ENCODE assay signal across 8 cellular contexts in the genomic region with DNA sequence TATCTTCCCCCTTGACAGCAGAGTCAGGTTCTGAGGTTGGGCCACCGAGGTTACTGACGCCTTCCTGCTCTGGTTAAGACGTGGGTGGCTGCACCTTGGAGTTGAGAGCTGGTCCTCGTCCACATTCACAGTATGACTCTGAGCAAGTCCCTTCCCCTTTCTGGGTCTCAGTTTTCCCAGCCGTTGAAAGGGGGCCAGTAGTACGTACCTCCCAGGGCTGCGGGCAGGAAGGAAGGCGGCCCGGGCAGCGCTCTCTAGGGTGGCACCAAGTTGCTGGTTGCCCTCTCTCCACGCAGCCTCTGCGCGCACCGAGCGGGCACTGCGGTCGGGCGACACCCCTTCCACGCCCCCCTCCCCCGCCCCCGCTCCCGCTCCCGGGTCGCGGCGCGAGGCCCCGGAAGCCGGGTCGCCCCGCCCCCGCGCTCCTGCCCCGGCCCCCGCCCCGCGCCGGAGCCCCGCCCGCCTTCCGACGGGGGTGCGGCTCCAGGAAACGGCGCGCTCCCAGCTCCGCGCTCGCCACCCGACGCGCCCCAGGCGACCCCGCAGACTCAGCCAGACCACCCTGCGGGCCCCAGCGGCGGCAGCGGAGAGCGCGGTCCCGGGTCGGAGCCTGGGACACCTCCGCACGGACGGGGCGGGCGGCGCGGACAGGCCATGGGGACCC. TPM values are rescaled to one million over a fixed set of nuclear protein-coding genes. Genes with fewer than 3 reads are reported as not detected.
DNase-seq lines count a peak whose midpoint lies in the region; ATAC-seq and TF ChIP-seq lines count a peak whose summit lies in the region.

Gene EHBP1L1, plus strand, starts transcription at position 486 of the 664 bp plus-strand sequence. CDS start 250 bp downstream, outside the sequence.

- peaks cover 43% of the 10 kb centered on the region for H3K36me3 Mint-ChIP-seq in activated CD4-positive, alpha-beta T cell treated with anti-CD3 and anti-CD28 coated beads for 36 hours (ENCODE audit: low read depth)

- peak; percentile 28 for ATAC-seq in activated CD4-positive, alpha-beta T cell treated with anti-CD3 and anti-CD28 coated beads for 36 hours
- ATAC-seq in lower lobe of right lung, result peak; percentile 46 to 49

- intact Hi-C loops in activated CD4-positive, alpha-beta T cell treated with anti-CD3 and anti-CD28 coated beads for 36 hours (cut with DNase I, micrococcal nuclease), result loop anchor here (1.0 to 5.0 kb wide), 10 partner anchors 13 to 713 kb away; partner anchors contain the start of genes C11orf68 (in 1 of the 2), CCDC85B (in 1 of the 2), DRAP1 (in 1 of the 2) and MAP3K11 (in 1 of the 2)
- intact Hi-C loops in lower lobe of right lung (cut with DNase I), result no loop called here

- peaks cover 49% of the 10 kb centered on the region for H3K4me1 Mint-ChIP-seq in activated CD4-positive, alpha-beta T cell treated with anti-CD3 and anti-CD28 coated beads for 36 hours

- peak within 1 kb of the TSS; percentile 81 for H3K4me3 ChIP-seq in lower lobe of right lung

- TF ChIP-seq CTCF in lower lobe of right lung (IDR thresholded peaks at IDR 0.05), result no peak

- CTCF ChIA-PET in activated CD4-positive, alpha-beta T cell treated with anti-CD3 and anti-CD28 coated beads for 36 hours (lab: Charles Lee), result interaction anchor here (0.6 to 3.6 kb wide), 13 partner anchors 10 to 313 kb away, joined by 3 to 56 read pairs (median 4); partner anchors contain the start of gene FIBP

- POLR2A ChIA-PET in activated CD4-positive, alpha-beta T cell treated with anti-CD3 and anti-CD28 coated beads for 36 hours (lab: Charles Lee), result interaction anchor here (0.5 to 1.5 kb wide), 5 partner anchors 26 to 153 kb away, joined by 3 to 7 read pairs (median 5); partner anchors contain the start of genes MALAT1, NEAT1 and PCNX3

- H3K27me3 ChIP-seq in lower lobe of right lung (ENCODE audit: low read depth), result no peaks in the 10 kb centered on the region

- peaks cover 15% of the 10 kb centered on the region for H3K36me3 ChIP-seq in lower lobe of right lung

- peak within 1 kb of the TSS; percentile 90 for H3K4me3 Mint-ChIP-seq in activated CD4-positive, alpha-beta T cell treated with anti-CD3 and anti-CD28 coated beads for 36 hours

- H3K9me3 ChIP-seq in lower lobe of right lung, result no peaks in the 10 kb centered on the region

- peak within 1 kb of the TSS; percentile 94 for H3K27ac ChIP-seq in lower lobe of right lung

- DNase-seq in NCI-H345 (lab: John Stamatoyannopoulos, UW) (peak; percentile 35), NCI-H345 treated with DMSO at 0.1 percent for 48 hours (lab: John Stamatoyannopoulos, UW; ENCODE audit: unreplicated experiment) (no peak), NCI-H146 (lab: John Stamatoyannopoulos, UW) (peak; percentile 65), dermis blood vessel endothelial cell (peak; percentile 39), lower lobe of right lung (peak; percentile 86), cerebellar cortex (ENCODE audit: low spot score) (no peak)
- DNase-seq in activated CD4-positive, alpha-beta T cell treated with anti-CD3 and anti-CD28 coated beads for 36 hours, result peak; percentile 85
- peak; percentile 69 to 71 for DNase-seq in stimulated activated CD8-positive, alpha-beta memory T cell treated with anti-CD3 and anti-CD28 coated beads, Interleukin-15, amount 100 ng/mL, for 48 hours (ENCODE audit: low read depth in 2 of 2)

- H3K27me3 Mint-ChIP-seq in activated CD4-positive, alpha-beta T cell treated with anti-CD3 and anti-CD28 coated beads for 36 hours, result no peaks in the 10 kb centered on the region

- H3K27ac Mint-ChIP-seq in activated CD4-positive, alpha-beta T cell treated with anti-CD3 and anti-CD28 coated beads for 36 hours, result peak within 1 kb of the TSS; percentile 95

- H3K9me3 Mint-ChIP-seq in activated CD4-positive, alpha-beta T cell treated with anti-CD3 and anti-CD28 coated beads for 36 hours (ENCODE audit: low read depth), result no peaks in the 10 kb centered on the region

- peaks cover 65% of the 10 kb centered on the region for H3K4me1 ChIP-seq in lower lobe of right lung

RNA-seq across cellular contexts. Expression of gene EHBP1L1, which starts in this region (rescaled TPM):
- 10 to 100 TPM; 88.3 to 98.8 TPM for total RNA-seq in activated CD4-positive, alpha-beta T cell treated with anti-CD3 and anti-CD28 coated beads for 36 hours
- total RNA-seq in dermis blood vessel endothelial cell, result 15.7 and 15.9 TPM in 2 replicates
- 110 TPM for total RNA-seq in lower lobe of right lung

Comparison
In these comparisons a context has a peak if more than half of its experiments do, and no peak if none do; other contexts are left out.
1. DNase-seq: peak in NCI-H345 (single experiment), NCI-H146 (single experiment), activated CD4-positive, alpha-beta T cell treated with anti-CD3 and anti-CD28 coated beads for 36 hours (single experiment), dermis blood vessel endothelial cell (single experiment), lower lobe of right lung (single experiment) and stimulated activated CD8-positive, alpha-beta memory T cell treated with anti-CD3 and anti-CD28 coated beads, Interleukin-15, amount 100 ng/mL, for 48 hours (2 of 2); none in NCI-H345 treated with DMSO at 0.1 percent for 48 hours (single experiment) and cerebellar cortex (single experiment).